ENCODE assay signal across 8 cellular contexts in the genomic region with DNA sequence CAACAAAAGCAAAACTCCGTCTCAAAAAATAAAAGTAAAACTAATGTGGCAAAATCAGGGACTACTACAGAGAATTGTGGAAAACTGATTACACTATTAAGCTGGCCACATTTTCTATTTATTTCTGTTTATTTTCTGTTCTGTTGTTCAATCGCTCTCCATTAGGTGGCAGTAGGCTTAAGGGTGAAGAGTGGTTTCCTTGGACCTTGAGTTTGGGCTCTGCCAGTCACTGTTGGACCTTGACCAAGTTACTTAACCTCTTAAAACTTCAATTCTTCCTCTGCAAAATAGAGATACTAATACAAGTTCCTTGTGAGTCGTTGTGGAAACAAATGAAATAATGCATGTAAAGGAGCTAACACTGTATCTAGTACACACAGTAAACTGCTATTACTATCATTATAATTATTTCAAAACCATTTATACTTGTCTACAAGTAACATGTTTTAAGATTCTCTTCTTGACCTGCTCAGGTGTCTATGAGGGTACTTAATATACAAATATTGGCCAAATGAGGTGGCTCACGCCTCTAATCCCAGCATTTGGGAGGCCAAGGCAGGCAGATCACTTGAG. TPM values are rescaled to one million over a fixed set of nuclear protein-coding genes. Genes with fewer than 3 reads are reported as not detected.
A peak's percentile ranks its signal among the peaks of the same experiment; 100 is the strongest.
DNase-seq lines count a peak whose midpoint lies in the region; ATAC-seq and TF ChIP-seq lines count a peak whose summit lies in the region.

No MANE protein-coding gene starts in this region.

- H3K79me2 ChIP-seq in ACC112 (ENCODE audit: control insufficient read depth, insufficient read depth, low read length, unreplicated experiment): no peaks in the 10 kb centered on the region

- no peak overlapping the region for H2AFZ ChIP-seq in ACC112 (ENCODE audit: low read length, unreplicated experiment)

- no peak overlapping the region for H3K4me3 ChIP-seq in ACC112 (ENCODE audit: low read depth, low read length)
- H3K4me3 ChIP-seq in GM12865 (ENCODE audit: low read depth, low read length): no peak overlapping the region
- no peak overlapping the region for H3K4me3 ChIP-seq in cardiac muscle cell

- H3K27me3 ChIP-seq in ACC112 (ENCODE audit: insufficient read depth, low read length) (no peaks in the 10 kb centered on the region), cardiac muscle cell (no peaks in the 10 kb centered on the region)

- TF ChIP-seq CTCF in GM12865 (IDR thresholded peaks at IDR 0.05; ENCODE audit: insufficient read depth, low read depth, low read length, missing control alignments): peak; percentile 68
- TF ChIP-seq CTCF in VCaP (conservative IDR thresholded peaks at IDR 0.05): peak; percentile 92
- TF ChIP-seq CTCF in cardiac muscle cell (IDR thresholded peaks at IDR 0.05; ENCODE audit: low read depth, low read length): peak; percentile 75

- H3K9me3 ChIP-seq in cardiac muscle cell (ENCODE audit: low read depth): no peaks in the 10 kb centered on the region

- peaks cover 12% of the 10 kb centered on the region for H3K36me3 ChIP-seq in ACC112 (ENCODE audit: insufficient read depth, low read length)
- H3K36me3 ChIP-seq in cardiac muscle cell: peaks cover 3% of the 10 kb centered on the region

- H3K27ac ChIP-seq in ACC112 (ENCODE audit: low read depth, low read length) (peak overlapping the region; percentile 66; the same call in 1 of the 2 replicates), VCaP (peak overlapping the region; percentile 31; the same call in 1 of the 2 replicates), cardiac muscle cell (no peak overlapping the region)

- ATAC-seq in sciatic nerve (peak; percentile 86), HG03025 (IDR thresholded peaks at IDR 0.05; ENCODE audit: low FRiP score, unreplicated experiment) (no peak)

- H3K4me1 ChIP-seq in ACC112 (ENCODE audit: control insufficient read depth, insufficient read depth, low read length, unreplicated experiment): peaks cover 11% of the 10 kb centered on the region
- H3K4me1 ChIP-seq in cardiac muscle cell (ENCODE audit: low read depth): no peaks in the 10 kb centered on the region

- intact Hi-C loops in sciatic nerve (cut with DNase I): loop anchor here (2.0 kb wide), 1 partner anchor 89 kb away; no protein-coding TSS in a partner anchor

- peak; percentile 64 for DNase-seq in GM12865 (ENCODE audit: low read depth)
- peak; percentile 54 for DNase-seq in HT1080 (ENCODE audit: low read depth)
- peak; percentile 49 to 91 for DNase-seq in cardiac muscle cell (ENCODE audit: low read depth in 1 of 2, low spot score in 1 of 2)
- DNase-seq in sciatic nerve (ENCODE audit: low spot score): no peak
- no peak for DNase-seq in activated CD4-positive, alpha-beta T cell treated with anti-CD3 and anti-CD28 coated beads for 4 hours

RNA-seq across cellular contexts. Expression of a gene that starts 15.2 kb away (rescaled TPM):
- 10.9 and 13.6 TPM in 2 replicates for total RNA-seq in HT1080 (2014; rRNA removed; shearing (Covaris generic))
- polyA plus RNA-seq in HT1080 (2015; cell fraction: cytosol; rRNA removed): 22.2 and 24.2 TPM in 2 replicates
- 18.4 and 26.6 TPM in 2 replicates for polyA plus RNA-seq in HT1080 (2015; cell fraction: nucleus; rRNA removed)
- total RNA-seq in cardiac muscle cell (10.1 and 18.9 TPM in 2 replicates), sciatic nerve (66.1 TPM)
- polyA plus RNA-seq in cardiac muscle cell: 17.4 and 22.5 TPM in 2 replicates

RNA-seq across cellular contexts. Expression of a gene that starts 46.6 kb away (rescaled TPM):
- total RNA-seq in HT1080 (2014; rRNA removed; shearing (Covaris generic)): 11.0 and 14.0 TPM in 2 replicates
- 19.5 and 25.3 TPM in 2 replicates for polyA plus RNA-seq in HT1080 (2015; cell fraction: cytosol; rRNA removed)
- 30.8 and 33.6 TPM in 2 replicates for polyA plus RNA-seq in HT1080 (2015; cell fraction: nucleus; rRNA removed)
- total RNA-seq in cardiac muscle cell (17.4 and 21.8 TPM in 2 replicates), sciatic nerve (29.4 TPM)
- polyA plus RNA-seq in cardiac muscle cell: 30.6 and 41.6 TPM in 2 replicates

RNA-seq across cellular contexts. Expression of a gene that starts 53.1 kb away (rescaled TPM):
- not detected in 2 replicates for total RNA-seq in HT1080 (2014; rRNA removed; shearing (Covaris generic))
- not detected in 2 replicates for polyA plus RNA-seq in HT1080 (2015; cell fraction: cytosol; rRNA removed)
- not detected in 2 replicates for polyA plus RNA-seq in HT1080 (2015; cell fraction: nucleus; rRNA removed)
- 0.18 TPM in 1 of 2 replicates, not detected in the other for total RNA-seq in cardiac muscle cell
- 1.0 TPM in 1 of 2 replicates, not detected in the other for polyA plus RNA-seq in cardiac muscle cell
- total RNA-seq in sciatic nerve: 1.4 TPM

Comparison
In these comparisons a context has a peak if more than half of its experiments do, and no peak if none do; other contexts are left out.
1. DNase-seq: peak in GM12865 (single experiment), HT1080 (single experiment) and cardiac muscle cell (2 of 2); none in sciatic nerve (single experiment) and activated CD4-positive, alpha-beta T cell treated with anti-CD3 and anti-CD28 coated beads for 4 hours (0 of 2).
2. Peak in every context shown above with its lines, with median percentiles within 50 percentile points of each other: CTCF ChIP-seq.